ENCODE assay signal across 1 cellular context in genomic region chr10:28818645-28819036, GRCh38.
A peak's percentile ranks its signal among the peaks of the same experiment; 100 is the strongest.
TF ChIP-seq lines count a peak whose summit lies in the region.

No MANE protein-coding gene starts in this region.

TF ChIP-seq in HEK293, 187 proteins besides CTCF, POLR2A, EP300 and RAD21 (continued from another document):
- no peak for TF ChIP-seq ZBTB11 (tag by site-specific recombination; conservative IDR thresholded peaks at IDR 0.05; ENCODE audit: low read depth)
- TF ChIP-seq FEZF1 (tag by site-specific recombination; IDR thresholded peaks at IDR 0.05): peak; percentile 87
- peak; percentile 50; the same call in 1 of the 2 replicates for TF ChIP-seq ZNF18 (tag by site-specific recombination; IDR thresholded peaks at IDR 0.05)
- 0 out of 2 replicates have a peak, but pooled peaks have one; percentile 8 for TF ChIP-seq ZNF518A (tag by site-specific recombination; conservative IDR thresholded peaks at IDR 0.05; ENCODE audit: low read depth)
- TF ChIP-seq TSHZ1 (tag by site-specific recombination; IDR thresholded peaks at IDR 0.05; ENCODE audit: borderline replicate concordance): no peak
- 0 out of 2 replicates have a peak, but pooled peaks have one; percentile 21 for TF ChIP-seq ZNF692 (tag by site-specific recombination; IDR thresholded peaks at IDR 0.05)
- TF ChIP-seq TCF7L2 (IDR thresholded peaks at IDR 0.05; ENCODE audit: borderline replicate concordance, low read depth, low read length): peak; percentile 52; the same call in 1 of the 2 replicates
- 0 out of 2 replicates have a peak, but pooled peaks have one; percentile 50 for TF ChIP-seq ZNF2 (tag by site-specific recombination; IDR thresholded peaks at IDR 0.05)
